In genomic region chr2:14633451-14634211, GRCh38 we compare ENCODE assay signal across 8 cellular contexts. TPM values are rescaled to one million over a fixed set of nuclear protein-coding genes. Genes with fewer than 3 reads are reported as not detected.
A peak's percentile ranks its signal among the peaks of the same experiment; 100 is the strongest.
DNase-seq lines count a peak whose midpoint lies in the region; ATAC-seq, FAIRE-seq and TF ChIP-seq lines count a peak whose summit lies in the region.

No MANE protein-coding gene starts in this region.

- DNase-seq in NCI-H1417 (lab: John Stamatoyannopoulos, UW) (peak; percentile 48 to 85 (median 75)), NCI-H1417 treated with DMSO at 0.1 percent for 48 hours (lab: John Stamatoyannopoulos, UW) (no peak), astrocyte of the spinal cord (ENCODE audit: low read depth, low spot score) (no peak), kidney (peak; percentile 64)
- DNase-seq in stimulated activated naive CD8-positive, alpha-beta T cell treated with anti-CD3 and anti-CD28 coated beads, Interleukin-15, Interleukin-2, amounts not matched to agents 100 U/mL and 50 U/mL, for 24 hours: peak; percentile 3
- no peak for DNase-seq in activated effector memory CD4-positive, alpha-beta T cell treated with anti-CD3 and anti-CD28 coated beads, Interleukin-2, amount 50 U/mL, for 16 hours

- H3K36me3 ChIP-seq in kidney (ENCODE audit: control insufficient read depth in 1 of 2, insufficient read depth in 2 of 2, low read length in 2 of 2): no peaks in the 10 kb centered on the region

- no peak for TF ChIP-seq CTCF in astrocyte of the spinal cord (IDR thresholded peaks at IDR 0.05; ENCODE audit: low read depth, low read length)
- no peak for TF ChIP-seq CTCF in kidney (IDR thresholded peaks at IDR 0.05; ENCODE audit: borderline replicate concordance, extremely low read depth, insufficient read depth)

- in situ Hi-C loops in astrocyte of the spinal cord (cut with HindIII; ENCODE audit: low sequenced_read_pairs): no loop called here

- H3K4me3 ChIP-seq in astrocyte of the spinal cord (ENCODE audit: low read depth, low read length) (peak overlapping the region; percentile 55), kidney (ENCODE audit: low read length in 2 of 2) (peak overlapping the region; percentile 54 to 73)

- no peak overlapping the region for H3K27ac ChIP-seq in kidney (ENCODE audit: low read depth in 2 of 2, low read length in 2 of 2)

- no peak for ATAC-seq in stimulated activated naive CD8-positive, alpha-beta T cell treated with anti-CD3 and anti-CD28 coated beads, Interleukin-15, Interleukin-2, amounts not matched to agents 100 U/mL and 50 U/mL, for 24 hours
- ATAC-seq in HG03095 (IDR thresholded peaks at IDR 0.05; ENCODE audit: unreplicated experiment) (no peak), HG03139 (IDR thresholded peaks at IDR 0.05; ENCODE audit: unreplicated experiment) (no peak)

- H3K9ac ChIP-seq in kidney (ENCODE audit: low read length in 2 of 2): peak overlapping the region in 1 of 2 donors; percentile 1

- intact Hi-C loops in kidney (cut with DNase I): no loop called here

- no peaks in the 10 kb centered on the region for H3K9me3 ChIP-seq in kidney (ENCODE audit: control insufficient read depth in 1 of 2, low read length in 2 of 2)

- FAIRE-seq in kidney (lab: Jason Lieb, UNC): no peak

- H3K4me1 ChIP-seq in kidney (ENCODE audit: control insufficient read depth in 1 of 2, insufficient read depth in 1 of 2, low read depth in 1 of 2, low read length in 2 of 2): peaks cover 0 to 20% of the 10 kb centered on the region in 2 donors

RNA-seq across cellular contexts. Expression of gene LRATD1, which starts 1.1 kb away (rescaled TPM):
- 17.3 TPM for total RNA-seq in kidney
- polyA plus RNA-seq in kidney (ENCODE audit: insufficient read depth, low read depth, low replicate concordance): 4.2 TPM

Comparison
In these comparisons a context has a peak if more than half of its experiments do, and no peak if none do; other contexts are left out.
1. DNase-seq: peak in NCI-H1417 (3 of 3), kidney (single experiment) and stimulated activated naive CD8-positive, alpha-beta T cell treated with anti-CD3 and anti-CD28 coated beads, Interleukin-15, Interleukin-2, amounts not matched to agents 100 U/mL and 50 U/mL, for 24 hours (single experiment); none in NCI-H1417 treated with DMSO at 0.1 percent for 48 hours (single experiment), astrocyte of the spinal cord (single experiment) and activated effector memory CD4-positive, alpha-beta T cell treated with anti-CD3 and anti-CD28 coated beads, Interleukin-2, amount 50 U/mL, for 16 hours (single experiment).